1 cellular context compared by ENCODE assay signal in genomic region chr3:63863150-63864007, GRCh38.
TF ChIP-seq lines count a peak whose summit lies in the region.

Gene ATXN7 (plus strand): TSS chr3:63863867. CDS start chr3:63912599, 48,732 bp downstream.
Gene THOC7 (minus strand): TSS chr3:63863805. CDS start chr3:63863790, 15 bp downstream.

TF ChIP-seq in HepG2, 621 proteins besides CTCF, POLR2A, EP300 and RAD21 (continued from another document and continues in another):
- TF ChIP-seq ZNF503 (CRISPR knock-in tag; IDR thresholded peaks at IDR 0.05) (no peak), ZNF678 (CRISPR knock-in tag; IDR thresholded peaks at IDR 0.05) (0 out of 2 replicates have a peak, but pooled peaks have one; percentile 80), ZNF773 (CRISPR knock-in tag; IDR thresholded peaks at IDR 0.05; ENCODE audit: borderline replicate concordance) (no peak), ZFP37 (CRISPR knock-in tag; IDR thresholded peaks at IDR 0.05; ENCODE audit: borderline replicate concordance) (no peak), NR2F2 (IDR thresholded peaks at IDR 0.05; ENCODE audit: borderline replicate concordance, low read depth) (no peak; the same call in 1 of the 2 replicates), ZNF720 (CRISPR knock-in tag; IDR thresholded peaks at IDR 0.05) (no peak), KDM5B (CRISPR knock-in tag; IDR thresholded peaks at IDR 0.05; ENCODE audit: borderline replicate concordance) (no peak), RCOR2 (CRISPR knock-in tag; IDR thresholded peaks at IDR 0.05) (no peak), NFE2 (CRISPR knock-in tag; IDR thresholded peaks at IDR 0.05) (no peak), MXD1 (CRISPR knock-in tag; IDR thresholded peaks at IDR 0.05) (peak; percentile 70; the same call in 1 of the 2 replicates), ATF5 (CRISPR knock-in tag; IDR thresholded peaks at IDR 0.05; ENCODE audit: low read depth) (0 out of 2 replicates have a peak, but pooled peaks have one; percentile 61), KDM2A (CRISPR knock-in tag; IDR thresholded peaks at IDR 0.05; ENCODE audit: borderline replicate concordance, low read depth) (peak; percentile 87; the same call in 1 of the 2 replicates), ZHX1 (CRISPR knock-in tag; IDR thresholded peaks at IDR 0.05; ENCODE audit: low read depth) (no peak), ATM (IDR thresholded peaks at IDR 0.05; ENCODE audit: borderline replicate concordance) (no peak), ZNF740 (CRISPR knock-in tag; IDR thresholded peaks at IDR 0.05) (no peak), GTF3A (CRISPR knock-in tag; conservative IDR thresholded peaks at IDR 0.05) (no peak), TBX2 (CRISPR knock-in tag; IDR thresholded peaks at IDR 0.05; ENCODE audit: borderline replicate concordance) (no peak; the same call in 1 of the 2 replicates), CREB1 (IDR thresholded peaks at IDR 0.05) (no peak), CREB1 (CRISPR knock-in tag; IDR thresholded peaks at IDR 0.05) (no peak), TFE3 (CRISPR knock-in tag; IDR thresholded peaks at IDR 0.05) (no peak), ZNF432 (CRISPR knock-in tag; IDR thresholded peaks at IDR 0.05; ENCODE audit: borderline replicate concordance) (no peak), JUND (CRISPR knock-in tag; IDR thresholded peaks at IDR 0.05) (no peak), AHR (CRISPR knock-in tag; IDR thresholded peaks at IDR 0.05) (0 out of 2 replicates have a peak, but pooled peaks have one; percentile 36), ZMAT5 (CRISPR knock-in tag; IDR thresholded peaks at IDR 0.05; ENCODE audit: borderline replicate concordance, low read depth) (no peak), SRSF4 (IDR thresholded peaks at IDR 0.05; ENCODE audit: low read depth, low read length, poor library complexity, severe bottlenecking) (no peak), ZNF234 (CRISPR knock-in tag; conservative IDR thresholded peaks at IDR 0.05) (no peak), SMARCE1 (IDR thresholded peaks at IDR 0.05; ENCODE audit: borderline replicate concordance) (no peak), ZNF709 (CRISPR knock-in tag; IDR thresholded peaks at IDR 0.05) (0 out of 2 replicates have a peak, but pooled peaks have one; percentile 24), SMYD3 (CRISPR knock-in tag; IDR thresholded peaks at IDR 0.05) (no peak), ZBTB20 (CRISPR knock-in tag; IDR thresholded peaks at IDR 0.05; ENCODE audit: borderline replicate concordance, low read depth) (peak; percentile 38; the same call in 1 of the 2 replicates), MXI1 (IDR thresholded peaks at IDR 0.05; ENCODE audit: borderline replicate concordance, low read depth, low read length) (peak; percentile 21; the same call in 1 of the 3 replicates), ARID4A (CRISPR knock-in tag; IDR thresholded peaks at IDR 0.05; ENCODE audit: borderline replicate concordance) (peak; percentile 33), KAT2B (IDR thresholded peaks at IDR 0.05; ENCODE audit: borderline replicate concordance, low read depth, low read length) (no peak), SOX6 (IDR thresholded peaks at IDR 0.05) (no peak), SOX6 (CRISPR knock-in tag; IDR thresholded peaks at IDR 0.05) (no peak), THAP7 (CRISPR knock-in tag; IDR thresholded peaks at IDR 0.05) (no peak), ZNF142 (CRISPR knock-in tag; IDR thresholded peaks at IDR 0.05) (no peak), ZSCAN22 (CRISPR knock-in tag; IDR thresholded peaks at IDR 0.05) (no peak), IKZF5 (CRISPR knock-in tag; IDR thresholded peaks at IDR 0.05) (peak; percentile 39; the same call in 1 of the 2 replicates), POLR2G (IDR thresholded peaks at IDR 0.05; ENCODE audit: low read depth, low read length) (peak; percentile 53; the same call in 1 of the 2 replicates), ZNF12 (CRISPR knock-in tag; IDR thresholded peaks at IDR 0.05) (no peak)
